Comparison of ENCODE assay signal across 28 cellular contexts in genomic region chr1:234062166-234062565, GRCh38.
"Had no signal": no experiment of that assay in that cellular context is flagged by ENCODE, and none has a peak within 500 bp of the region (broad histone marks: within the 10 kb centered on the region; RNA-seq: fewer than 3 reads in every experiment).

No MANE protein-coding gene starts in this region.

- ATAC-seq: activated CD8-positive, alpha-beta memory T cell treated with anti-CD3 and anti-CD28 coated beads, Interleukin-2, amount 10 ng/mL, durations not matched to agents 7 days and 5 days; activated CD8-positive, alpha-beta T cell treated with anti-CD3 and anti-CD28 coated beads for 36 hours; activated naive CD8-positive, alpha-beta T cell treated with anti-CD3 and anti-CD28 coated beads, Interleukin-2, amount 50 U/mL, for 24 hours; body of pancreas; gastroesophageal sphincter; left ventricle myocardium superior; right cardiac atrium; stimulated activated naive CD8-positive, alpha-beta T cell treated with anti-CD3 and anti-CD28 coated beads, Interleukin-15, Interleukin-2, amounts not matched to agents 100 U/mL and 50 U/mL, for 24 hours; upper lobe of right lung had no signal

- H3K9me3 Mint-ChIP-seq: activated CD4-positive, alpha-beta T cell treated with anti-CD3 and anti-CD28 coated beads, Interleukin-2, amount 10 ng/mL, durations not matched to agents 7 days and 5 days; T-helper 1 cell treated with Interleukin-12 subunit alpha and Interleukin-12 subunit beta and Interleukin-4 antibody, amounts not matched to agents 30 μg/mL and 1 μg/mL, for 36 hours had no signal

- H3K4me1 ChIP-seq: esophagus squamous epithelium, gastroesophageal sphincter, prostate gland, upper lobe of right lung had no signal

- H3K27ac ChIP-seq: body of pancreas, esophagus squamous epithelium, gastroesophageal sphincter, neutrophil, ovary, prostate gland, upper lobe of right lung, VCaP had no signal

- H3K36me3 Mint-ChIP-seq: activated CD8-positive, alpha-beta memory T cell treated with anti-CD3 and anti-CD28 coated beads, Interleukin-2, amount 10 ng/mL, durations not matched to agents 7 days and 5 days had no signal

- H3K9me3 ChIP-seq: body of pancreas, neutrophil, ovary, prostate gland, upper lobe of right lung had no signal

- H3K36me3 ChIP-seq: esophagus squamous epithelium, gastroesophageal sphincter, neutrophil, ovary, prostate gland, upper lobe of right lung had no signal

- H3K27me3 ChIP-seq: body of pancreas, gastroesophageal sphincter, neutrophil, ovary, upper lobe of right lung had no signal

- H3K4me3 Mint-ChIP-seq: activated CD4-positive, alpha-beta T cell treated with anti-CD3 and anti-CD28 coated beads, Interleukin-2, amount 10 ng/mL, durations not matched to agents 7 days and 5 days; activated CD8-positive, alpha-beta memory T cell treated with anti-CD3 and anti-CD28 coated beads, Interleukin-2, amount 10 ng/mL, durations not matched to agents 7 days and 5 days; activated CD8-positive, alpha-beta T cell treated with anti-CD3 and anti-CD28 coated beads for 36 hours; activated naive CD8-positive, alpha-beta T cell treated with anti-CD3 and anti-CD28 coated beads, Interleukin-2, amount 50 U/mL, for 24 hours; memory B cell; nephron; T-helper 1 cell treated with Interleukin-12 subunit alpha and Interleukin-12 subunit beta and Interleukin-4 antibody, amounts not matched to agents 30 μg/mL and 1 μg/mL, for 36 hours had no signal

- H3K27me3 Mint-ChIP-seq: activated CD8-positive, alpha-beta memory T cell treated with anti-CD3 and anti-CD28 coated beads, Interleukin-2, amount 10 ng/mL, durations not matched to agents 7 days and 5 days had no signal

- H3K27ac Mint-ChIP-seq: activated CD4-positive, alpha-beta T cell treated with anti-CD3 and anti-CD28 coated beads, Interleukin-2, amount 10 ng/mL, durations not matched to agents 7 days and 5 days; activated CD8-positive, alpha-beta memory T cell treated with anti-CD3 and anti-CD28 coated beads, Interleukin-2, amount 10 ng/mL, durations not matched to agents 7 days and 5 days; activated CD8-positive, alpha-beta T cell treated with anti-CD3 and anti-CD28 coated beads for 36 hours; activated naive CD8-positive, alpha-beta T cell treated with anti-CD3 and anti-CD28 coated beads, Interleukin-2, amount 50 U/mL, for 24 hours; memory B cell; nephron; T-helper 1 cell treated with Interleukin-12 subunit alpha and Interleukin-12 subunit beta and Interleukin-4 antibody, amounts not matched to agents 30 μg/mL and 1 μg/mL, for 36 hours had no signal

- H3K4me1 Mint-ChIP-seq: activated CD4-positive, alpha-beta T cell treated with anti-CD3 and anti-CD28 coated beads, Interleukin-2, amount 10 ng/mL, durations not matched to agents 7 days and 5 days; activated CD8-positive, alpha-beta memory T cell treated with anti-CD3 and anti-CD28 coated beads, Interleukin-2, amount 10 ng/mL, durations not matched to agents 7 days and 5 days; activated naive CD8-positive, alpha-beta T cell treated with anti-CD3 and anti-CD28 coated beads, Interleukin-2, amount 50 U/mL, for 24 hours; nephron had no signal

- H3K4me3 ChIP-seq: body of pancreas, esophagus squamous epithelium, gastroesophageal sphincter, ovary, prostate gland, upper lobe of right lung had no signal

- DNase-seq: activated CD4-positive, alpha-beta T cell treated with anti-CD3 and anti-CD28 coated beads, Interleukin-2, amount 10 ng/mL, durations not matched to agents 7 days and 5 days; activated CD4-positive, CD25-positive, alpha-beta regulatory T cell treated with anti-CD3 and anti-CD28 coated beads, Interleukin-2, amount 50 U/mL, for 72 hours; activated CD8-positive, alpha-beta memory T cell treated with anti-CD3 and anti-CD28 coated beads, Interleukin-2, amount 10 ng/mL, durations not matched to agents 7 days and 5 days; activated CD8-positive, alpha-beta T cell treated with anti-CD3 and anti-CD28 coated beads for 36 hours; activated effector memory CD4-positive, alpha-beta T cell treated with anti-CD3 and anti-CD28 coated beads, Interleukin-2, amount 50 U/mL, for 16 hours; activated naive CD4-positive, alpha-beta T cell treated with anti-CD3 and anti-CD28 coated beads, Interleukin-2, amount 50 U/mL, for 16 hours; activated naive CD8-positive, alpha-beta T cell treated with anti-CD3 and anti-CD28 coated beads, Interleukin-2, amount 50 U/mL, for 24 hours; activated T-cell treated with anti-CD3 and anti-CD28 coated beads for 4 hours; body of pancreas; central memory CD4-positive, alpha-beta T cell; dermis blood vessel endothelial cell; effector CD8-positive, alpha-beta T cell; esophagus squamous epithelium; head of caudate nucleus; hypothalamus; left ventricle myocardium superior; ovary; right cardiac atrium; stimulated activated CD4-positive, alpha-beta T cell treated with anti-CD3 and anti-CD28 coated beads, Interleukin-4, amount 100 ng/mL, for 24 hours; stimulated activated naive CD8-positive, alpha-beta T cell treated with anti-CD3 and anti-CD28 coated beads, Interleukin-15, Interleukin-2, amounts not matched to agents 100 U/mL and 50 U/mL, for 24 hours; upper lobe of right lung had no signal
